ENCODE assay signal across 22 cellular contexts in genomic region chr7:36430881-36431280, GRCh38. TPM values are rescaled to one million over a fixed set of nuclear protein-coding genes. Genes with fewer than 3 reads are reported as not detected.
DNase-seq lines count a peak whose midpoint lies in the region; ATAC-seq, FAIRE-seq and TF ChIP-seq lines count a peak whose summit lies in the region.
"Had no signal": no experiment of that assay in that cellular context is flagged by ENCODE, and none has a peak within 500 bp of the region (broad histone marks: within the 10 kb centered on the region; RNA-seq: fewer than 3 reads in every experiment).

No MANE protein-coding gene starts in this region.

- DNase-seq in H54 (ENCODE audit: insufficient read length, low spot score) (no peak), endodermal cell (no peak), foreskin melanocyte (peak; percentile 33), cerebellum (ENCODE audit: low spot score) (no peak), NCI-H446 (lab: John Stamatoyannopoulos, UW) (no peak), esophagus squamous epithelium (lab: John Stamatoyannopoulos, UW) (no peak)
- DNase-seq: BE2C, DND-41, GOT3, NCI-H1105, NCI-H146, NCI-H2029 treated with DMSO at 0.1 percent for 48 hours, NCI-H226, NCI-H524, NCI-H82, OCI-M1 had no signal

- no peaks in the 10 kb centered on the region for H3K27me3 Mint-ChIP-seq in endodermal cell (ENCODE audit: insufficient read depth)

- H3K27ac ChIP-seq in endodermal cell (ENCODE audit: low read depth, low read length) (no peak overlapping the region), esophagus squamous epithelium (no peak overlapping the region)
- H3K27ac ChIP-seq: KMS-11 had no signal

- peak overlapping the region; percentile 36 for H3K27ac Mint-ChIP-seq in endodermal cell

- H3K9ac ChIP-seq in endodermal cell (ENCODE audit: extremely low read depth, low read length, poor library complexity, severe bottlenecking), result peak overlapping the region; percentile 7
- H3K9ac ChIP-seq: KMS-11 had no signal

- 81 to 83% methylated on average over 1 to 2 of the region's 2 CpGs for WGBS in endodermal cell (ENCODE audit: insufficient coverage in 1 of 2, insufficient read length in 1 of 2), 2 experiments
- 85 to 91% methylated on average over 2 of the region's 2 CpGs for WGBS in esophagus squamous epithelium, 2 donors

- H3K4me1 ChIP-seq in endodermal cell (ENCODE audit: control insufficient read depth, insufficient read depth, low read length), result peaks cover 8% of the 10 kb centered on the region
- no peaks in the 10 kb centered on the region for H3K4me1 ChIP-seq in esophagus squamous epithelium
- H3K4me1 ChIP-seq: BE2C had no signal

- peaks cover 14% of the 10 kb centered on the region for H3K4me1 Mint-ChIP-seq in endodermal cell

- no peaks in the 10 kb centered on the region for H3K27me3 ChIP-seq in endodermal cell (ENCODE audit: control insufficient read depth, insufficient read depth, low read length, poor library complexity, severe bottlenecking)
- H3K27me3 ChIP-seq in esophagus squamous epithelium, result no peaks in the 10 kb centered on the region
- H3K27me3 ChIP-seq: BE2C had no signal

- FAIRE-seq in H54 (lab: Jason Lieb, UNC), result peak; percentile 75
- FAIRE-seq: GM12878, HTR-8/SVneo had no signal

- no peak overlapping the region for H3K4me3 Mint-ChIP-seq in endodermal cell

- peak overlapping the region; percentile 63 for H3K4me3 ChIP-seq in endodermal cell (ENCODE audit: low read length)
- H3K4me3 ChIP-seq in esophagus squamous epithelium, result no peak overlapping the region
- H3K4me3 ChIP-seq: GM12878 had no signal

- intact Hi-C loops in esophagus squamous epithelium (cut with DNase I), result no loop called here

- TF ChIP-seq CTCF in endodermal cell (conservative IDR thresholded peaks at IDR 0.05), result no peak
- TF ChIP-seq CTCF in esophagus squamous epithelium (IDR thresholded peaks at IDR 0.05), result no peak

- H3K9me3 ChIP-seq in endodermal cell (ENCODE audit: control insufficient read depth, low read length), result peaks cover 7% of the 10 kb centered on the region
- H3K9me3 ChIP-seq in esophagus squamous epithelium, result peaks cover 0 to 5% (median 0%) of the 10 kb centered on the region in 3 donors
- H3K9me3 ChIP-seq: BE2C had no signal

- no peaks in the 10 kb centered on the region for H3K9me3 Mint-ChIP-seq in endodermal cell

- no peak for TF ChIP-seq POLR2A in H54 (IDR thresholded peaks at IDR 0.05; ENCODE audit: low read depth, low read length)
- no peak for TF ChIP-seq POLR2A in esophagus squamous epithelium (IDR thresholded peaks at IDR 0.05)

- ATAC-seq in HG02759 (IDR thresholded peaks at IDR 0.05; ENCODE audit: unreplicated experiment), result no peak
- ATAC-seq: GM12878, HCT116, Right ventricle myocardium inferior had no signal

- H3K36me3 ChIP-seq in endodermal cell (ENCODE audit: control insufficient read depth, insufficient read depth, low read length) (peaks cover 76% of the 10 kb centered on the region), esophagus squamous epithelium (peaks cover 0 to 12% (median 0%) of the 10 kb centered on the region in 3 donors)

- H3K36me3 Mint-ChIP-seq in endodermal cell (ENCODE audit: low read depth), result peaks cover 38% of the 10 kb centered on the region

RNA-seq across cellular contexts. Expression of gene ANLN, which starts 41.2 kb away (rescaled TPM):
- total RNA-seq in endodermal cell (100 to 1,000 TPM in 1 of 2 donors, 10 to 100 TPM in 1; 78.6 to 138 TPM), cerebellum (9.8 TPM), esophagus squamous epithelium (10 to 100 TPM; 16.6 to 67.9 (median 25.0) TPM)
- polyA plus RNA-seq in endodermal cell (2013, experiment 1 of 2), result 70.6 TPM
- 77.8 TPM for polyA plus RNA-seq in endodermal cell (2013, experiment 2 of 2)
